ENCODE assay signal across 24 cellular contexts in the genomic region with DNA sequence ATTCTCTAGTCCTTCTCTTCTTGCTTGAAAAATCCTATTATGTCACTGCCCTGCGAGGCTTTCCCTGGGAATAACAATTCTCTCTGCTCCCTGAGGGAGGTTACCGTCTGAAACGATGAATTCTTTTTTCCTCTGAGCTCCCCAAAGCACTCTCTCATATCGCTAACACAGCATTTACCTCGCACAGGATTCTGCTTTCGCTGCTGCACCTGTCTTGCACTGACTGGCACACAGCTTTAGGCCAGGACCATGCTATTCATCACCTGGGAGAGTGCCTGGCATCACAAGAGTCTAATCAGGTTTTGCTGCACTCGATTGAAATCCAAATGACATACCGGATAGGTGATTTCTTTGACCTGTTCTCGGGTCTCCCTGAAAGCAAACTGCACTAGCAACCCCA. TPM values are rescaled to one million over a fixed set of nuclear protein-coding genes. Genes with fewer than 3 reads are reported as not detected.
DNase-seq lines count a peak whose midpoint lies in the region; ATAC-seq and TF ChIP-seq lines count a peak whose summit lies in the region.
"Had no signal": no experiment of that assay in that cellular context is flagged by ENCODE, and none has a peak within 500 bp of the region (broad histone marks: within the 10 kb centered on the region; RNA-seq: fewer than 3 reads in every experiment).

No MANE protein-coding gene starts in this region.

- H3K27me3 Mint-ChIP-seq in glutamatergic neuron (ENCODE audit: unreplicated experiment) (no peaks in the 10 kb centered on the region), T-cell (no peaks in the 10 kb centered on the region)
- H3K27me3 Mint-ChIP-seq: CD4-positive, CD25-positive, alpha-beta regulatory T cell had no signal

- H3K4me1 Mint-ChIP-seq in glutamatergic neuron (ENCODE audit: low read depth, unreplicated experiment) (peaks cover 12% of the 10 kb centered on the region), T-cell (peaks cover 0 to 3% (median 3%) of the 10 kb centered on the region in 3 donors)

- CTCF ChIA-PET in T-cell (lab: Charles Lee) = no interaction called here

- H3K36me3 Mint-ChIP-seq in glutamatergic neuron (ENCODE audit: unreplicated experiment) (no peaks in the 10 kb centered on the region), T-cell (peaks cover 68% of the 10 kb centered on the region)

- no peak for TF ChIP-seq CTCF in glutamatergic neuron (IDR thresholded peaks at IDR 0.05; ENCODE audit: partially characterized antibody, unreplicated experiment)

- H3K9me3 Mint-ChIP-seq in glutamatergic neuron (ENCODE audit: unreplicated experiment) = no peaks in the 10 kb centered on the region
- H3K9me3 Mint-ChIP-seq in T-cell = no peaks in the 10 kb centered on the region
- H3K9me3 Mint-ChIP-seq: CD4-positive, CD25-positive, alpha-beta regulatory T cell; HFFc6 had no signal

- ATAC-seq in T-cell (replicated peaks in 1 of 4) = no peak
- ATAC-seq: Panc1 had no signal

- DNase-seq in NCI-H1417 (lab: John Stamatoyannopoulos, UW) (peak in 2 of 3 experiments; percentile 6 to 42), NCI-H1417 treated with DMSO at 0.1 percent for 48 hours (lab: John Stamatoyannopoulos, UW) (no peak), NCI-H128 (lab: John Stamatoyannopoulos, UW; ENCODE audit: unreplicated experiment) (peak; percentile 8), NCI-H510A (lab: John Stamatoyannopoulos, UW) (peak; percentile 12), glutamatergic neuron (no peak), ACHN (no peak), T-cell (no peak)
- no peak for DNase-seq in stimulated activated CD4-positive, alpha-beta T cell treated with anti-CD3 and anti-CD28 coated beads, Interleukin-2, amount 100 ng/mL, for 48 hours
- DNase-seq: 8988T; CD4-positive, CD25-positive, alpha-beta regulatory T cell; DMS153; DND-41; GM23248; HFFc6; KBM-7; MV-4-11; NCI-H146; NCI-H1930; NCI-H526; NCI-H82; SHP77 treated with DMSO at 0.1 percent for 48 hours; T-helper 2 cell had no signal

- H3K27ac Mint-ChIP-seq in glutamatergic neuron (ENCODE audit: unreplicated experiment) (peak overlapping the region; percentile 41), T-cell (no peak overlapping the region)
- H3K27ac Mint-ChIP-seq: HFFc6 had no signal

- in situ Hi-C loops in ACHN (cut with HindIII; ENCODE audit: low pct_ligation_motif_present, low pct_unique_long_range_greater_than_20kb, low sequenced_read_pairs) = no loop called here

- POLR2A ChIA-PET in T-cell (lab: Charles Lee) = no interaction called here

- H3K4me3 Mint-ChIP-seq in glutamatergic neuron (ENCODE audit: unreplicated experiment) = peak overlapping the region; percentile 5
- H3K4me3 Mint-ChIP-seq in T-cell = no peak overlapping the region
- H3K4me3 Mint-ChIP-seq: CD4-positive, CD25-positive, alpha-beta regulatory T cell; HFFc6 had no signal

RNA-seq across cellular contexts. Expression of a gene that starts 52.8 kb away (rescaled TPM):
- 124 TPM for total RNA-seq in glutamatergic neuron (ENCODE audit: unreplicated experiment)
- under 1 TPM in 4 of 5 donors, not detected in 1; 0.07 to 0.29 (median 0.17) TPM for total RNA-seq in T-cell
- total RNA-seq: CD4-positive, CD25-positive, alpha-beta regulatory T cell; OCI-LY7 had no signal

Comparison
In these comparisons a context has a peak if more than half of its experiments do, and no peak if none do; other contexts are left out.
1. DNase-seq: peak in NCI-H1417 (2 of 3), NCI-H128 (single experiment) and NCI-H510A (single experiment); none in NCI-H1417 treated with DMSO at 0.1 percent for 48 hours (single experiment), glutamatergic neuron (single experiment), ACHN (single experiment), stimulated activated CD4-positive, alpha-beta T cell treated with anti-CD3 and anti-CD28 coated beads, Interleukin-2, amount 100 ng/mL, for 48 hours (0 of 2) and T-cell (0 of 34).
2. RNA of a gene that starts 52.8 kb away (total RNA-seq): 124 TPM in glutamatergic neuron (single experiment); 0.07 to 0.29 TPM in T-cell; every median in the first group is over 10 times any median in the second.